ENCODE assay signal across 14 cellular contexts in the genomic region with DNA sequence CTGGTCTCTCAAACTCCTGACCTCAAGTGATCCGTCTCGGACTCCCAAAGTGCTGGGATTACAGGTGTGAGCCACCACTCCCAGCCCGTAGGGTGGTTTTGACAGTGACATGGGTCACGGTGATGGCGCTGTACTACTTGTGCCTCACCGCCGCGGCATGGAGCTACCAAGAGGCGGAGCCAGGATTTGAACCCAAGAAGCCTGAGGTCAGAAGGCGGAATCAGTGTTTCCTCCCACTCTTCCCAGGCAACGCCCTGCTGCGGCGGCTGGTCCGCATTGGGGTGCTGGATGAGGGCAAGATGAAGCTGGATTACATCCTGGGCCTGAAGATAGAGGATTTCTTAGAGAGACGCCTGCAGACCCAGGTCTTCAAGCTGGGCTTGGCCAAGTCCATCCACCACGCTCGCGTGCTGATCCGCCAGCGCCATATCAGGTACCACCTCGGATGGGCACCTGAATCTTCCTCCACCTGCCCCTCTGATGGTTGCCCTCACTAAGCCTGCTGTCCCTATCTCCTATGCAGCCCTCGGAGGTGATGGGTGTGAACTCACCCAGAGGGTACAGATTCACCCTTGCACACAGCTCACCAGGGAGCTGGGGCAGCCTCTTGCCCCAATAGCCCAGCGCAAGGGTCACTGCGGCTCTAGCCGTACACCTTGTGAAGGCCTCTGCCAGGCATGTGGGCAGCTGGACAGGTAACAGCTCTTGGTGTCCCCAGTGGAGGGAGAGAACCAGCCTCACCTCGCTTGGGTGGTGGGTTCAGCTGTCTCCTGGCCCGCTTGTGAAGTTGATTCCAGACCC. TPM values are rescaled to one million over a fixed set of nuclear protein-coding genes. Genes with fewer than 3 reads are reported as not detected.
DNase-seq lines count a peak whose midpoint lies in the region; ATAC-seq and TF ChIP-seq lines count a peak whose summit lies in the region.
"Had no signal": no experiment of that assay in that cellular context is flagged by ENCODE, and none has a peak within 500 bp of the region (broad histone marks: within the 10 kb centered on the region; RNA-seq: fewer than 3 reads in every experiment).

No MANE protein-coding gene starts in this region.

- H3K9me3 Mint-ChIP-seq in activated naive CD4-positive, alpha-beta T cell treated with anti-CD3 and anti-CD28 coated beads, Interleukin-2, amount 50 U/mL, for 72 hours, result no peaks in the 10 kb centered on the region
- no peaks in the 10 kb centered on the region for H3K9me3 Mint-ChIP-seq in activated naive CD4-positive, alpha-beta T cell treated with anti-CD3 and anti-CD28 coated beads, Interleukin-2, amount 10 ng/mL, durations not matched to agents 7 days and 5 days
- no peaks in the 10 kb centered on the region for H3K9me3 Mint-ChIP-seq in activated T-helper 17 cell treated with anti-CD3 and anti-CD28 coated beads, Interleukin-2, amount 50 U/mL, for 72 hours

- H3K27me3 Mint-ChIP-seq in activated naive CD4-positive, alpha-beta T cell treated with anti-CD3 and anti-CD28 coated beads, Interleukin-2, amount 10 ng/mL, durations not matched to agents 7 days and 5 days, result no peaks in the 10 kb centered on the region
- no peaks in the 10 kb centered on the region for H3K27me3 Mint-ChIP-seq in activated T-helper 17 cell treated with anti-CD3 and anti-CD28 coated beads, Interleukin-2, amount 50 U/mL, for 72 hours

- H3K4me3 ChIP-seq in lower lobe of right lung (peak overlapping the region; percentile 37), testis (no peak overlapping the region)
- H3K4me3 ChIP-seq: tibial nerve had no signal

- no peak overlapping the region for H3K4me3 Mint-ChIP-seq in activated naive CD4-positive, alpha-beta T cell treated with anti-CD3 and anti-CD28 coated beads, Interleukin-2, amount 10 ng/mL, durations not matched to agents 7 days and 5 days
- H3K4me3 Mint-ChIP-seq in activated T-helper 17 cell treated with anti-CD3 and anti-CD28 coated beads, Interleukin-2, amount 50 U/mL, for 72 hours, result peak overlapping the region; percentile 91

- TF ChIP-seq CTCF in lower lobe of right lung (IDR thresholded peaks at IDR 0.05) (no peak), testis (IDR thresholded peaks at IDR 0.05) (no peak)

- peaks cover 98% of the 10 kb centered on the region for H3K4me1 Mint-ChIP-seq in activated naive CD4-positive, alpha-beta T cell treated with anti-CD3 and anti-CD28 coated beads, Interleukin-2, amount 10 ng/mL, durations not matched to agents 7 days and 5 days
- H3K4me1 Mint-ChIP-seq in activated T-helper 17 cell treated with anti-CD3 and anti-CD28 coated beads, Interleukin-2, amount 50 U/mL, for 72 hours, result peaks cover 51% of the 10 kb centered on the region

- H3K27ac Mint-ChIP-seq in activated naive CD4-positive, alpha-beta T cell treated with anti-CD3 and anti-CD28 coated beads, Interleukin-2, amount 50 U/mL, for 72 hours, result peak overlapping the region; percentile 81 to 91
- no peak overlapping the region for H3K27ac Mint-ChIP-seq in activated naive CD4-positive, alpha-beta T cell treated with anti-CD3 and anti-CD28 coated beads, Interleukin-2, amount 10 ng/mL, durations not matched to agents 7 days and 5 days
- no peak overlapping the region for H3K27ac Mint-ChIP-seq in activated T-helper 17 cell treated with anti-CD3 and anti-CD28 coated beads, Interleukin-2, amount 50 U/mL, for 72 hours

- H3K36me3 ChIP-seq in lower lobe of right lung, result peaks cover 70% of the 10 kb centered on the region
- H3K36me3 ChIP-seq in testis (ENCODE audit: low read depth, missing control alignments), result no peaks in the 10 kb centered on the region

- H3K4me1 ChIP-seq in lower lobe of right lung, result peaks cover 100% of the 10 kb centered on the region
- peaks cover 81% of the 10 kb centered on the region for H3K4me1 ChIP-seq in testis

- H3K27ac ChIP-seq in lower lobe of right lung (peak overlapping the region; percentile 86), testis (peak overlapping the region; percentile 44 to 75)

- WGBS in testis, 2 donors, result 90 to 92% methylated on average over 18 to 27 of the region's 27 CpGs

- ATAC-seq in activated naive CD4-positive, alpha-beta T cell treated with anti-CD3 and anti-CD28 coated beads, Interleukin-2, amount 50 U/mL, for 72 hours, result no peak
- no peak for ATAC-seq in activated T-helper 17 cell treated with anti-CD3 and anti-CD28 coated beads, Interleukin-2, amount 50 U/mL, for 72 hours (replicated peaks)
- ATAC-seq in lower lobe of right lung (no peak), GM21825 (IDR thresholded peaks at IDR 0.05; ENCODE audit: unreplicated experiment) (no peak), HG02938 (IDR thresholded peaks at IDR 0.05; ENCODE audit: unreplicated experiment) (no peak)
- ATAC-seq: left ventricle myocardium superior, Right ventricle myocardium inferior had no signal

- CTCF ChIA-PET in activated naive CD4-positive, alpha-beta T cell treated with anti-CD3 and anti-CD28 coated beads, Interleukin-2, amount 10 ng/mL, durations not matched to agents 7 days and 5 days (lab: Charles Lee), result no interaction called here

- peaks cover 40 to 78% of the 10 kb centered on the region in 2 donors for H3K36me3 Mint-ChIP-seq in activated naive CD4-positive, alpha-beta T cell treated with anti-CD3 and anti-CD28 coated beads, Interleukin-2, amount 50 U/mL, for 72 hours
- peaks cover 83% of the 10 kb centered on the region for H3K36me3 Mint-ChIP-seq in activated naive CD4-positive, alpha-beta T cell treated with anti-CD3 and anti-CD28 coated beads, Interleukin-2, amount 10 ng/mL, durations not matched to agents 7 days and 5 days
- H3K36me3 Mint-ChIP-seq in activated T-helper 17 cell treated with anti-CD3 and anti-CD28 coated beads, Interleukin-2, amount 50 U/mL, for 72 hours (ENCODE audit: low read depth), result peaks cover 94% of the 10 kb centered on the region

- no peaks in the 10 kb centered on the region for H3K9me3 ChIP-seq in lower lobe of right lung
- no peaks in the 10 kb centered on the region for H3K9me3 ChIP-seq in testis
- H3K9me3 ChIP-seq: tibial nerve had no signal

- intact Hi-C loops in lower lobe of right lung (cut with DNase I), result no loop called here
- intact Hi-C loops in testis (cut with DNase I; ENCODE audit: low total_unique reads), result no loop called here

- no peak for TF ChIP-seq POLR2A in testis (IDR thresholded peaks at IDR 0.05)

- DNase-seq in activated naive CD4-positive, alpha-beta T cell treated with anti-CD3 and anti-CD28 coated beads, Interleukin-2, amount 50 U/mL, for 72 hours (ENCODE audit: low spot score in 2 of 2), result no peak
- no peak for DNase-seq in activated naive CD4-positive, alpha-beta T cell treated with anti-CD3 and anti-CD28 coated beads, Interleukin-2, amount 10 ng/mL, durations not matched to agents 7 days and 5 days
- peak; percentile 64 for DNase-seq in lower lobe of right lung
- DNase-seq in testis, result no peak
- no peak for DNase-seq in NCI-H1436 treated with DMSO at 0.1 percent for 48 hours (lab: John Stamatoyannopoulos, UW)
- DNase-seq: activated CD4-positive, CD25-positive, alpha-beta regulatory T cell; GF-D8; left ventricle myocardium superior; NCI-H2081 had no signal

- no peaks in the 10 kb centered on the region for H3K27me3 ChIP-seq in lower lobe of right lung (ENCODE audit: low read depth)
- no peaks in the 10 kb centered on the region for H3K27me3 ChIP-seq in testis
- H3K27me3 ChIP-seq: tibial nerve had no signal

RNA-seq across cellular contexts. Expression of a gene that starts 5.6 kb away (rescaled TPM):
- 1,000 to 10,000 TPM; 1,448 to 1,707 TPM for total RNA-seq in activated naive CD4-positive, alpha-beta T cell treated with anti-CD3 and anti-CD28 coated beads, Interleukin-2, amount 50 U/mL, for 72 hours
- total RNA-seq in activated T-helper 17 cell treated with anti-CD3 and anti-CD28 coated beads, Interleukin-2, amount 50 U/mL, for 72 hours, result 1,000 to 10,000 TPM; 1,453 to 1,547 TPM
- total RNA-seq in lower lobe of right lung, result 1,086 TPM
- 1,000 to 10,000 TPM in 1 of 2 donors, 100 to 1,000 TPM in 1; 648 to 1,251 TPM for total RNA-seq in testis
- 969 TPM for polyA plus RNA-seq in testis (ENCODE audit: insufficient read depth, low read depth, low replicate concordance)

RNA-seq across cellular contexts. Expression of a gene that starts 15.1 kb away (rescaled TPM):
- 10 to 100 TPM; 10.2 to 15.8 TPM for total RNA-seq in activated naive CD4-positive, alpha-beta T cell treated with anti-CD3 and anti-CD28 coated beads, Interleukin-2, amount 50 U/mL, for 72 hours
- 10 to 100 TPM; 14.3 to 16.7 TPM for total RNA-seq in activated T-helper 17 cell treated with anti-CD3 and anti-CD28 coated beads, Interleukin-2, amount 50 U/mL, for 72 hours
- total RNA-seq in lower lobe of right lung (33.8 TPM), testis (100 to 1,000 TPM; 162 to 177 TPM)
- 73.1 TPM for polyA plus RNA-seq in testis (ENCODE audit: insufficient read depth, low read depth, low replicate concordance)

RNA-seq across cellular contexts. Expression of a gene that starts 16.6 kb away (rescaled TPM):
- total RNA-seq in activated naive CD4-positive, alpha-beta T cell treated with anti-CD3 and anti-CD28 coated beads, Interleukin-2, amount 50 U/mL, for 72 hours, result under 1 TPM in 1 of 2 donors, not detected in 1; 0.37 TPM
- total RNA-seq in activated T-helper 17 cell treated with anti-CD3 and anti-CD28 coated beads, Interleukin-2, amount 50 U/mL, for 72 hours, result 1 to 10 TPM in 1 of 2 donors, under 1 TPM in 1; 0.85 to 1.8 TPM
- total RNA-seq in lower lobe of right lung, result 85.6 TPM
- total RNA-seq in testis, result 10 to 100 TPM in 1 of 2 donors, 1 to 10 TPM in 1; 3.6 to 11.0 TPM
- polyA plus RNA-seq in testis (ENCODE audit: insufficient read depth, low read depth, low replicate concordance), result 4.9 TPM

RNA-seq across cellular contexts. Expression of a gene that starts 16.9 kb away (rescaled TPM):
- 10 to 100 TPM; 56.8 to 97.2 TPM for total RNA-seq in activated naive CD4-positive, alpha-beta T cell treated with anti-CD3 and anti-CD28 coated beads, Interleukin-2, amount 50 U/mL, for 72 hours
- 10 to 100 TPM; 58.6 to 65.9 TPM for total RNA-seq in activated T-helper 17 cell treated with anti-CD3 and anti-CD28 coated beads, Interleukin-2, amount 50 U/mL, for 72 hours
- total RNA-seq in lower lobe of right lung (65.5 TPM), testis (100 to 1,000 TPM; 479 to 482 TPM)
- polyA plus RNA-seq in testis (ENCODE audit: insufficient read depth, low read depth, low replicate concordance), result 218 TPM

RNA-seq across cellular contexts. Expression of a gene that starts 33.3 kb away (rescaled TPM):
- not detected for total RNA-seq in activated naive CD4-positive, alpha-beta T cell treated with anti-CD3 and anti-CD28 coated beads, Interleukin-2, amount 50 U/mL, for 72 hours
- total RNA-seq in activated T-helper 17 cell treated with anti-CD3 and anti-CD28 coated beads, Interleukin-2, amount 50 U/mL, for 72 hours, result 1 to 10 TPM; 1.0 to 1.1 TPM
- total RNA-seq in lower lobe of right lung, result 57.6 TPM
- under 1 TPM; 0.31 to 0.43 TPM for total RNA-seq in testis
- polyA plus RNA-seq in testis (ENCODE audit: insufficient read depth, low read depth, low replicate concordance), result 4.1 TPM

Comparison
In these comparisons a context has a peak if more than half of its experiments do, and no peak if none do; other contexts are left out.
1. H3K27ac Mint-ChIP-seq: peak in activated naive CD4-positive, alpha-beta T cell treated with anti-CD3 and anti-CD28 coated beads, Interleukin-2, amount 50 U/mL, for 72 hours (2 of 2); none in activated naive CD4-positive, alpha-beta T cell treated with anti-CD3 and anti-CD28 coated beads, Interleukin-2, amount 10 ng/mL, durations not matched to agents 7 days and 5 days (single experiment) and activated T-helper 17 cell treated with anti-CD3 and anti-CD28 coated beads, Interleukin-2, amount 50 U/mL, for 72 hours (single experiment).